In the genomic region with DNA sequence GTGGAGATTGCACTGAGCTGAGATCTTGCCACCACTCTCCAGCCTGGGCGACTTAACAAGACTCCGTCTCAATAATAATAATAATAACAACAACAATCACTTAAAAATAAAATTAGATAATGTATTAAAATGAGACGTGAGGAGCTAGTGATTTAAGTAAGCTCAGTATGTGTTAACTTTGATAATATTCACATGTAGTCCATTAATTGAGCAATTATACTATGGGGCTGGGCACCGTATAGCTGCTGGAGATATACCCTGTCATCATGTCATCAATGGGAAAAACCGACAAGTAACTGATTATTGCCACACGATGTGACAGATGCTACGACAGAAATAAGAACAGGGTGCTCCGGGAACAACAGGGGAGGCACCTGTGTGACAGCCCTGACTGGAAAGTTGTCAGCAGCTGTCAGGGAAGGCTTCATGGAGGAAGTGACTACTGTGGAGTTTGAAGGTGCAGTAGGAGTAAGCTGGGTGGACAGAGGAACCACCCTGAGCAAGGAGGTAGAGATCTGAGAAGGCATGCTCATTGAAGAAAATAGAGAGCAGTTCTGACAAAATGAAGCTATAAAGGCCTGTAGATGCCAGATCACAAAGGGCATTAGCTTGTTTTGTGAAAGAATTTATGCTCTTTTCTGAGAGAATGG, we compare ENCODE assay signal across 1 cellular context.
TF ChIP-seq lines count a peak whose summit lies in the region.

No MANE protein-coding gene starts in this region.

TF ChIP-seq in WTC11, 78 proteins besides CTCF, POLR2A, EP300 and RAD21 (continued from another document):
- TF ChIP-seq ZNF532 (CRISPR knock-in tag; IDR thresholded peaks at IDR 0.05; ENCODE audit: borderline replicate concordance) (no peak), FOXK1 (CRISPR knock-in tag; IDR thresholded peaks at IDR 0.05) (no peak)
